25 cellular contexts compared by ENCODE assay signal in the genomic region with DNA sequence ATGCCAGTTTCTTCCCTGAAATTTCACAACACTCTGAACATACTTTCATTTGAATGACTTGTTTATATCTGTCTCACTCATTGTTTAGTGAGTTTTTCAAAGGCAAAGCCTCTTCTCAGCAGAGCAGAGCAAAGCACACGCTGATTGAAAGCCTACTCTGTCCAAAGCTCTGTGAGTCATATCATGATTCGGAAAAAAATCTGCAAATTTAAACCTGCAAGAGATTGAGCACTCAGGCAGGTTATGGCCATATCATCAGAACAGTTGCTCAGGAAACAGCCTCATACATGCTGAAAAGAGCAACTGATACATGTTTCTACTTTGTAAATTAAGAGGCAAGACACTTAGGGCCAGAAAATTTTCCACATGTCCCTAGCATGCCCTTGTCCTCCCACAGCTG.
DNase-seq lines count a peak whose midpoint lies in the region; ATAC-seq and TF ChIP-seq lines count a peak whose summit lies in the region.
"Had no signal": no experiment of that assay in that cellular context is flagged by ENCODE, and none has a peak within 500 bp of the region (broad histone marks: within the 10 kb centered on the region; RNA-seq: fewer than 3 reads in every experiment).

No MANE protein-coding gene starts in this region.

- no peaks in the 10 kb centered on the region for H3F3A ChIP-seq in MM.1S (ENCODE audit: insufficient read depth, low read length)

- H3K9me2 ChIP-seq in MM.1S (replicated peaks; ENCODE audit: insufficient read depth, low read length) = no peaks in the 10 kb centered on the region

- H2AFZ ChIP-seq in MM.1S (ENCODE audit: low read length) = no peak overlapping the region

- no peak for TF ChIP-seq EP300 in sigmoid colon (IDR thresholded peaks at IDR 0.05)

- no peak for ATAC-seq in GM19455 (IDR thresholded peaks at IDR 0.05; ENCODE audit: unreplicated experiment)
- no peak for ATAC-seq in right cardiac atrium
- ATAC-seq: activated T-cell treated with anti-CD3 and anti-CD28 coated beads, Interleukin-2, amount 50 U/mL, for 72 hours; naive thymus-derived CD8-positive, alpha-beta T cell had no signal

- TF ChIP-seq CTCF in GM12865 (IDR thresholded peaks at IDR 0.05; ENCODE audit: insufficient read depth, low read depth, low read length, missing control alignments) (no peak), sigmoid colon (IDR thresholded peaks at IDR 0.05) (no peak), MM.1S (IDR thresholded peaks at IDR 0.05; ENCODE audit: low read length) (no peak)

- H3K9ac ChIP-seq in MM.1S (ENCODE audit: low read length) = no peak overlapping the region

- intact Hi-C loops in sigmoid colon (cut with DNase I) = no loop called here
- intact Hi-C loops in right cardiac atrium (cut with DNase I) = no loop called here

- H3K4me3 ChIP-seq in GM12865 (ENCODE audit: low read depth, low read length) (no peak overlapping the region), sigmoid colon (no peak overlapping the region), right cardiac atrium (ENCODE audit: low read length) (no peak overlapping the region), MM.1S (ENCODE audit: low read length) (no peak overlapping the region)
- H3K4me3 ChIP-seq: ovary, Peyer's patch, skin epidermis, tibial nerve had no signal

- H3K36me3 ChIP-seq in sigmoid colon (no peaks in the 10 kb centered on the region), MM.1S (replicated peaks; ENCODE audit: insufficient read depth, low read length) (no peaks in the 10 kb centered on the region)
- H3K36me3 ChIP-seq: ovary, Peyer's patch, tibial nerve had no signal

- H3K4me1 ChIP-seq in sigmoid colon (peaks cover 0 to 50% (median 42%) of the 10 kb centered on the region in 4 donors), right cardiac atrium (ENCODE audit: control insufficient read depth, insufficient read depth, low read length) (peaks cover 3% of the 10 kb centered on the region), MM.1S (ENCODE audit: low read length) (no peaks in the 10 kb centered on the region)
- H3K4me1 ChIP-seq: Peyer's patch had no signal

- H3K27me3 ChIP-seq in sigmoid colon (no peaks in the 10 kb centered on the region), right cardiac atrium (ENCODE audit: control insufficient read depth, insufficient read depth) (no peaks in the 10 kb centered on the region), MM.1S (replicated peaks; ENCODE audit: insufficient read depth, low read length) (no peaks in the 10 kb centered on the region)
- H3K27me3 ChIP-seq: ovary, Peyer's patch, tibial nerve had no signal

- H3K9me3 ChIP-seq in sigmoid colon = no peaks in the 10 kb centered on the region
- H3K9me3 ChIP-seq in right cardiac atrium (ENCODE audit: control insufficient read depth, low read length) = no peaks in the 10 kb centered on the region
- no peaks in the 10 kb centered on the region for H3K9me3 ChIP-seq in MM.1S (replicated peaks; ENCODE audit: insufficient read depth, low read length)
- H3K9me3 ChIP-seq: ovary, Peyer's patch, tibial nerve had no signal

- TF ChIP-seq POLR2A in sigmoid colon (IDR thresholded peaks at IDR 0.05) = no peak

- H4K20me1 ChIP-seq in MM.1S (ENCODE audit: insufficient read depth, low read length) = no peaks in the 10 kb centered on the region

- peak overlapping the region in 3 of 4 donors; percentile 72 to 79 (median 73) for H3K27ac ChIP-seq in sigmoid colon
- H3K27ac ChIP-seq in right cardiac atrium (ENCODE audit: low read length) = no peak overlapping the region
- no peak overlapping the region for H3K27ac ChIP-seq in MM.1S (ENCODE audit: low read length)

- 64% methylated on average over 2 of the region's 2 CpGs for WGBS in sigmoid colon, 2 donors
- WGBS in right cardiac atrium = 60% methylated on average over 2 of the region's 2 CpGs

- peak; percentile 37 for DNase-seq in GM12865 (ENCODE audit: low read depth)
- DNase-seq in amniotic epithelial cell (ENCODE audit: low read depth) = peak; percentile 56
- peak; percentile 27 for DNase-seq in globus pallidus (ENCODE audit: low spot score)
- no peak for DNase-seq in sigmoid colon
- no peak for DNase-seq in activated T-cell treated with anti-CD3 and anti-CD28 coated beads, Interleukin-2, amount 50 U/mL, for 48 hours
- DNase-seq in right cardiac atrium = no peak
- DNase-seq in MM.1S = no peak
- DNase-seq: activated CD8-positive, alpha-beta memory T cell treated with anti-CD3 and anti-CD28 coated beads for 24 hours; activated naive CD4-positive, alpha-beta T cell treated with anti-CD3 and anti-CD28 coated beads, Interleukin-2, amount 10 ng/mL, durations not matched to agents 7 days and 5 days; activated T-cell treated with anti-CD3 and anti-CD28 coated beads, Interleukin-2, amount 50 U/mL, for 72 hours; CD8-positive, alpha-beta memory T cell; DND-41; H9; kidney; naive thymus-derived CD8-positive, alpha-beta T cell; NCI-H1048; NCI-H1930; NCI-H446; ovary; Peyer's patch; stimulated activated naive CD4-positive, alpha-beta T cell treated with Interleukin-2 at 50 U/mL for 16 hours; T-helper 9 cell had no signal

- H3K79me2 ChIP-seq in MM.1S (ENCODE audit: low read length) = no peaks in the 10 kb centered on the region

- H3K4me2 ChIP-seq in MM.1S (ENCODE audit: low read depth, low read length) = no peak overlapping the region

Comparison
In these comparisons a context has a peak if more than half of its experiments do, and no peak if none do; other contexts are left out.
1. DNase-seq: peak in GM12865 (single experiment), amniotic epithelial cell (single experiment) and globus pallidus (single experiment); none in sigmoid colon (single experiment), activated T-cell treated with anti-CD3 and anti-CD28 coated beads, Interleukin-2, amount 50 U/mL, for 48 hours (0 of 2), right cardiac atrium (0 of 3) and MM.1S (single experiment).
2. H3K27ac ChIP-seq: peak in sigmoid colon (3 of 4); none in right cardiac atrium (single experiment) and MM.1S (single experiment).